In the genomic region with DNA sequence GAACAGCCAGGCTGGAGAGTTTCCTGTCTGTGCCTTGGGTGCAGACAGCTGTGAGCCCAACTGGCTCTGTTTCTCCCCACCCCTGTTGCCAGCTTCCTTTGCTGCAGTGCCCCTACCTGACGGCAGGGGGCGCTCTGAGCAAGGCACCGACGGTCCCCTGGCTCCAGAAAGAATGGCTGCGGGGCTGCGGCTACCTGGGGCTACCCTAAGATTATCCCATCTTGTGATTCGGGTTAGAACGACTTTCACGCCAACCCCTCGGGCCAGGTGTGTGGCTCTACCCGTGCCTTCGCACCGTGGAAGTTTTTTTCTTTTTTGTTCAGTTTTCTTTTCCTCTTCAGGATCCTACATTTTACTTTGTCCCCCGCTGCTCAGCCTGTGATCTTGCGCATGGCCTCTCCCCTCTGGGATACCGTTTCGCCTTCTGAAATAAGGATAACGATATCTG, we compare ENCODE assay signal across 8 cellular contexts. TPM values are rescaled to one million over a fixed set of nuclear protein-coding genes. Genes with fewer than 3 reads are reported as not detected.
A peak's percentile ranks its signal among the peaks of the same experiment; 100 is the strongest.
DNase-seq lines count a peak whose midpoint lies in the region; ATAC-seq and TF ChIP-seq lines count a peak whose summit lies in the region.

No MANE protein-coding gene starts in this region.

- in situ Hi-C loops in Panc1 (cut with HindIII; ENCODE audit: low pct_unique_long_range_greater_than_20kb, low sequenced_read_pairs) = no loop called here

- no peak overlapping the region for H3K4me3 Mint-ChIP-seq in Caco-2 (ENCODE audit: unreplicated experiment)

- H3K27ac ChIP-seq in Panc1 (ENCODE audit: low read length) (no peak overlapping the region), neutrophil (no peak overlapping the region), suprapubic skin (no peak overlapping the region)

- H3K27me3 ChIP-seq in Caco-2 (replicated peaks; ENCODE audit: control insufficient read depth, insufficient read depth, low read length) = no peaks in the 10 kb centered on the region
- no peaks in the 10 kb centered on the region; the same call in 1 of the 2 replicates for H3K27me3 ChIP-seq in Panc1 (ENCODE audit: control insufficient read depth, insufficient read depth, low read length)
- peaks cover 19% of the 10 kb centered on the region for H3K27me3 ChIP-seq in neutrophil
- no peaks in the 10 kb centered on the region for H3K27me3 ChIP-seq in suprapubic skin

- no peak overlapping the region for H3K4me3 ChIP-seq in Caco-2 (ENCODE audit: low read depth, low read length)
- H3K4me3 ChIP-seq in Panc1 (ENCODE audit: low read depth in 2 of 2, low read length in 2 of 2) = peak overlapping the region in 1 of 2 experiments; percentile 15; a peak in 1 of 4 replicates
- no peak overlapping the region for H3K4me3 ChIP-seq in fibroblast of the aortic adventitia (ENCODE audit: low read depth, low read length)
- H3K4me3 ChIP-seq in neutrophil (ENCODE audit: low read depth in 1 of 2, low read length in 1 of 2) = no peak overlapping the region
- H3K4me3 ChIP-seq in suprapubic skin = no peak overlapping the region

- POLR2A ChIA-PET in Caco-2 (lab: Charles Lee) = interaction anchor here (0.5 to 0.6 kb wide), 2 partner anchors 186 to 227 kb away, joined by 3 read pairs; no protein-coding TSS in a partner anchor
- POLR2A ChIA-PET in Panc1 (lab: Charles Lee) = interaction anchor here (0.6 kb wide), 2 partner anchors 313 to 524 kb away, joined by 3 read pairs; no protein-coding TSS in a partner anchor

- no peaks in the 10 kb centered on the region for H3K9me3 Mint-ChIP-seq in Caco-2 (ENCODE audit: unreplicated experiment)

- intact Hi-C loops in Caco-2 (cut with micrococcal nuclease; ENCODE audit: unreplicated experiment) = loop anchor here (1.0 kb wide), 1 partner anchor 236 kb away; no protein-coding TSS in a partner anchor
- intact Hi-C loops in Panc1 (cut with micrococcal nuclease; ENCODE audit: unreplicated experiment) = loop anchor here (2.0 kb wide), 1 partner anchor 236 kb away; no protein-coding TSS in a partner anchor

- no peak for TF ChIP-seq POLR2A in suprapubic skin (IDR thresholded peaks at IDR 0.05)

- peak; percentile 73 for ATAC-seq in Panc1

- peak; percentile 100 for TF ChIP-seq CTCF in Caco-2 (IDR thresholded peaks at IDR 0.05; ENCODE audit: insufficient read depth in 1 of 2, low read depth in 1 of 2, low read length in 1 of 2, severe bottlenecking in 1 of 2, unreplicated experiment in 1 of 2)
- peak; percentile 99 for TF ChIP-seq CTCF in Panc1 (IDR thresholded peaks at IDR 0.05)
- peak; percentile 100 for TF ChIP-seq CTCF in fibroblast of the aortic adventitia (IDR thresholded peaks at IDR 0.05; ENCODE audit: insufficient read depth, low read length)
- peak; percentile 93 for TF ChIP-seq CTCF in neutrophil (IDR thresholded peaks at IDR 0.05)
- peak; percentile 97 for TF ChIP-seq CTCF in suprapubic skin (IDR thresholded peaks at IDR 0.05)

- peaks cover 42% of the 10 kb centered on the region for H3K36me3 Mint-ChIP-seq in Caco-2 (ENCODE audit: insufficient read depth, unreplicated experiment)

- H3K36me3 ChIP-seq in Caco-2 (ENCODE audit: control insufficient read depth, insufficient read depth, low read length) = no peaks in the 10 kb centered on the region
- H3K36me3 ChIP-seq in Panc1 (ENCODE audit: control insufficient read depth, insufficient read depth, low read length) = no peaks in the 10 kb centered on the region
- no peaks in the 10 kb centered on the region for H3K36me3 ChIP-seq in neutrophil
- H3K36me3 ChIP-seq in suprapubic skin = peaks cover 36% of the 10 kb centered on the region

- TF ChIP-seq EP300 in suprapubic skin (IDR thresholded peaks at IDR 0.05) = no peak

- H3K9me3 ChIP-seq in Caco-2 (no peaks in the 10 kb centered on the region), Panc1 (ENCODE audit: control insufficient read depth, insufficient read depth, low read depth, low read length) (no peaks in the 10 kb centered on the region), neutrophil (no peaks in the 10 kb centered on the region), suprapubic skin (no peaks in the 10 kb centered on the region)

- BruUV-seq in Caco-2 (replicated peaks; lab: Mats Ljungman, UMichigan) (no TSS peak), Panc1 (replicated peaks; lab: Mats Ljungman, UMichigan) (no TSS peak)

- H3K27ac Mint-ChIP-seq in Caco-2 (ENCODE audit: unreplicated experiment) = no peak overlapping the region

- DNase-seq in Caco-2 (peak; percentile 76 to 91), HuH-7.5 (ENCODE audit: low spot score) (peak; percentile 86), Panc1 (ENCODE audit: low read depth, low spot score) (no peak), activated T-helper 1 cell treated with Interleukin-2 at 50 U/mL for 16 hours (ENCODE audit: low read depth) (peak; percentile 69), fibroblast of the aortic adventitia (ENCODE audit: low read depth) (peak; percentile 41), suprapubic skin (ENCODE audit: low spot score in 2 of 2) (peak in 1 of 2 donors; percentile 77), dedifferentiated amniotic fluid mesenchymal stem cell (ENCODE audit: extremely low spot score) (no peak)

- CTCF ChIA-PET in Caco-2 (lab: Charles Lee) (interaction anchor here (0.5 to 2.6 kb wide), 57 partner anchors 10 to 660 kb away, joined by 3 to 38 read pairs (median 5); partner anchors contain the start of genes AAR2 and SCAND1), Panc1 (lab: Charles Lee) (interaction anchor here (0.5 to 1.3 kb wide), 24 partner anchors 10 to 531 kb away, joined by 3 to 11 read pairs (median 4); no protein-coding TSS in a partner anchor)

- H3K4me1 ChIP-seq in Caco-2 (no peaks in the 10 kb centered on the region), Panc1 (ENCODE audit: control insufficient read depth, insufficient read depth, low read length) (no peaks in the 10 kb centered on the region), neutrophil (ENCODE audit: control insufficient read depth in 1 of 2, insufficient read depth in 1 of 2, low read depth in 1 of 2, low read length in 1 of 2) (no peaks in the 10 kb centered on the region), suprapubic skin (peaks cover 5% of the 10 kb centered on the region)

- no peaks in the 10 kb centered on the region for H3K4me1 Mint-ChIP-seq in Caco-2 (ENCODE audit: low read depth, unreplicated experiment)

- no peaks in the 10 kb centered on the region for H3K27me3 Mint-ChIP-seq in Caco-2 (ENCODE audit: insufficient read depth, unreplicated experiment)

- 42% methylated on average over 18 of the region's 18 CpGs for WGBS in suprapubic skin

RNA-seq across cellular contexts. Expression of gene AAR2, which starts 33.4 kb away (rescaled TPM):
- total RNA-seq in Caco-2 (2022) = 59.1 and 60.0 TPM in 2 replicates
- 26.1 TPM for total RNA-seq in Panc1 (2021; ENCODE audit: unreplicated experiment)
- 27.7 TPM for polyA plus RNA-seq in Panc1 (2012; ENCODE audit: insufficient read length)
- 23.5 and 38.3 TPM in 2 replicates for total RNA-seq in fibroblast of the aortic adventitia (ENCODE audit: low replicate concordance)
- total RNA-seq in suprapubic skin = 10 to 100 TPM; 34.4 to 54.6 (median 43.8) TPM

RNA-seq across cellular contexts. Expression of gene EPB41L1, which starts 48.4 kb away (rescaled TPM):
- total RNA-seq in Caco-2 (2022) (129 and 137 TPM in 2 replicates), Panc1 (2021; ENCODE audit: unreplicated experiment) (8.6 TPM), fibroblast of the aortic adventitia (ENCODE audit: low replicate concordance) (13.5 and 18.1 TPM in 2 replicates), suprapubic skin (10 to 100 TPM; 14.3 to 27.9 (median 21.4) TPM)
- polyA plus RNA-seq in Panc1 (2012; ENCODE audit: insufficient read length) = 9.2 TPM

Comparison
In these comparisons a context has a peak if more than half of its experiments do, and no peak if none do; other contexts are left out.
1. DNase-seq: peak in Caco-2 (2 of 2), HuH-7.5 (single experiment), activated T-helper 1 cell treated with Interleukin-2 at 50 U/mL for 16 hours (single experiment) and fibroblast of the aortic adventitia (single experiment); none in Panc1 (single experiment) and dedifferentiated amniotic fluid mesenchymal stem cell (single experiment).
2. Peak in every context shown above with its lines, with median percentiles within 50 percentile points of each other: CTCF ChIP-seq.